Comparison of ENCODE assay signal across 27 cellular contexts in the genomic region with DNA sequence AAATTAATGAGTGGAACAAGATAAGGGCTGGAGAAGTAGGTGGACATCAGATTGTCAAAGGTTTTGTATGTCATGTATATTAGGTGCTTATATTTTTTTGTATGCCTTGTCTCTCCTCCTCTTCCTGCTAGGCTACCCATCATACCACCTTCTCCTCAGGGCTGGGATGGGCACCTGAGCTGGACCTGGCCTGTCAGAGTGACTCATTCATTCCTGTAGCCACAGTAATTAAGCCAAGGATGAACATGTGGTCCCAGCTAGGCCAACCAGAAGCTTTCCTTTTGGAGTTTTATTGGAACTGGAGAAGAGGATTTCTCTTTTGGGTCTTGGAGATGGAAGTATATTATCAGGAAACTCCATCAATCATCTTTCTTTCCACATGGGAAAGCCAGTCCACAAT. TPM values are rescaled to one million over a fixed set of nuclear protein-coding genes. Genes with fewer than 3 reads are reported as not detected.
"Had no signal": no experiment of that assay in that cellular context is flagged by ENCODE, and none has a peak within 500 bp of the region (broad histone marks: within the 10 kb centered on the region; RNA-seq: fewer than 3 reads in every experiment).

No MANE protein-coding gene starts in this region.

- ATAC-seq: gastrocnemius medialis; naive thymus-derived CD4-positive, alpha-beta T cell; pancreas; psoas muscle; stimulated activated effector memory CD8-positive, alpha-beta T cell treated with anti-CD3 and anti-CD28 coated beads, Interleukin-12 subunit alpha, Interleukin-12 subunit beta, amount 100 ng/mL, for 72 hours had no signal

- H3K4me1 ChIP-seq: gastrocnemius medialis, pancreas, psoas muscle, sigmoid colon had no signal

- DNase-seq: activated CD4-positive, alpha-beta T cell treated with anti-CD3 and anti-CD28 coated beads for 4 hours; activated CD4-positive, alpha-beta T cell treated with anti-CD3 and anti-CD28 coated beads, Interleukin-2, amount 50 U/mL, for 4 hours; activated CD8-positive, alpha-beta memory T cell treated with anti-CD3 and anti-CD28 coated beads for 24 hours; activated effector memory CD4-positive, alpha-beta T cell treated with Interleukin-2 at 50 U/mL for 16 hours; activated naive CD4-positive, alpha-beta T cell treated with anti-CD3 and anti-CD28 coated beads for 36 hours; activated naive CD8-positive, alpha-beta T cell treated with anti-CD3 and anti-CD28 coated beads, Interleukin-2, amount 10 ng/mL, durations not matched to agents 7 days and 5 days; amniotic stem cell; brain microvascular endothelial cell; central memory CD4-positive, alpha-beta T cell; endodermal cell; gastrocnemius medialis; kidney; midbrain; naive thymus-derived CD4-positive, alpha-beta T cell; nucleus accumbens; pancreas; psoas muscle; sigmoid colon; small intestine; stimulated activated CD4-positive, alpha-beta T cell treated with anti-CD3 and anti-CD28 coated beads, Interleukin-4, amount 100 ng/mL, for 24 hours; T-helper 1 cell; trophoblast cell had no signal

- H3K27ac ChIP-seq: brain microvascular endothelial cell, gastrocnemius medialis, hepatocyte, pancreas, psoas muscle, sigmoid colon, thoracic aorta had no signal

- H3K4me3 ChIP-seq: gastrocnemius medialis, hepatocyte, pancreas, psoas muscle, sigmoid colon, thoracic aorta had no signal

- H3K27me3 Mint-ChIP-seq: stimulated activated naive CD8-positive, alpha-beta T cell treated with anti-CD3 and anti-CD28 coated beads, Interleukin-15, Interleukin-2, amounts not matched to agents 100 ng/mL and 50 ng/mL, for 24 hours had no signal

- H3K36me3 ChIP-seq: brain microvascular endothelial cell, gastrocnemius medialis, pancreas, sigmoid colon, thoracic aorta had no signal

- H3K4me3 Mint-ChIP-seq: activated naive CD4-positive, alpha-beta T cell treated with anti-CD3 and anti-CD28 coated beads for 36 hours; activated naive CD8-positive, alpha-beta T cell treated with anti-CD3 and anti-CD28 coated beads, Interleukin-2, amount 10 ng/mL, durations not matched to agents 7 days and 5 days; endodermal cell; memory B cell; naive thymus-derived CD4-positive, alpha-beta T cell; stimulated activated effector memory CD8-positive, alpha-beta T cell treated with anti-CD3 and anti-CD28 coated beads, Interleukin-12 subunit alpha, Interleukin-12 subunit beta, amount 100 ng/mL, for 72 hours; stimulated activated naive CD8-positive, alpha-beta T cell treated with anti-CD3 and anti-CD28 coated beads, Interleukin-15, Interleukin-2, amounts not matched to agents 100 ng/mL and 50 ng/mL, for 24 hours had no signal

- H3K27me3 ChIP-seq: brain microvascular endothelial cell, gastrocnemius medialis, hepatocyte, pancreas, sigmoid colon had no signal

- H3K27ac Mint-ChIP-seq: activated naive CD4-positive, alpha-beta T cell treated with anti-CD3 and anti-CD28 coated beads for 36 hours; activated naive CD8-positive, alpha-beta T cell treated with anti-CD3 and anti-CD28 coated beads, Interleukin-2, amount 10 ng/mL, durations not matched to agents 7 days and 5 days; endodermal cell; memory B cell; naive thymus-derived CD4-positive, alpha-beta T cell; stimulated activated effector memory CD8-positive, alpha-beta T cell treated with anti-CD3 and anti-CD28 coated beads, Interleukin-12 subunit alpha, Interleukin-12 subunit beta, amount 100 ng/mL, for 72 hours; stimulated activated naive CD8-positive, alpha-beta T cell treated with anti-CD3 and anti-CD28 coated beads, Interleukin-15, Interleukin-2, amounts not matched to agents 100 ng/mL and 50 ng/mL, for 24 hours had no signal

- H3K9me3 ChIP-seq: gastrocnemius medialis, pancreas, psoas muscle, sigmoid colon, thoracic aorta had no signal

- H3K4me1 Mint-ChIP-seq: activated naive CD8-positive, alpha-beta T cell treated with anti-CD3 and anti-CD28 coated beads, Interleukin-2, amount 10 ng/mL, durations not matched to agents 7 days and 5 days; memory B cell; stimulated activated effector memory CD8-positive, alpha-beta T cell treated with anti-CD3 and anti-CD28 coated beads, Interleukin-12 subunit alpha, Interleukin-12 subunit beta, amount 100 ng/mL, for 72 hours had no signal

- H3K36me3 Mint-ChIP-seq: activated naive CD8-positive, alpha-beta T cell treated with anti-CD3 and anti-CD28 coated beads, Interleukin-2, amount 10 ng/mL, durations not matched to agents 7 days and 5 days; memory B cell; naive thymus-derived CD4-positive, alpha-beta T cell; stimulated activated effector memory CD8-positive, alpha-beta T cell treated with anti-CD3 and anti-CD28 coated beads, Interleukin-12 subunit alpha, Interleukin-12 subunit beta, amount 100 ng/mL, for 72 hours had no signal

RNA-seq across cellular contexts. Expression of gene PTGS2, which starts 21.2 kb away (rescaled TPM):
- total RNA-seq: activated naive CD8-positive, alpha-beta T cell treated with anti-CD3 and anti-CD28 coated beads, Interleukin-2, amount 10 ng/mL, durations not matched to agents 7 days and 5 days had no signal
